19 cellular contexts compared by ENCODE assay signal in genomic region chr14:49637534-49638078, GRCh38. TPM values are rescaled to one million over a fixed set of nuclear protein-coding genes. Genes with fewer than 3 reads are reported as not detected.
DNase-seq lines count a peak whose midpoint lies in the region; ATAC-seq and TF ChIP-seq lines count a peak whose summit lies in the region.
"Had no signal": no experiment of that assay in that cellular context is flagged by ENCODE, and none has a peak within 500 bp of the region (broad histone marks: within the 10 kb centered on the region; RNA-seq: fewer than 3 reads in every experiment).

No MANE protein-coding gene starts in this region.

- peaks cover 0 to 15% of the 10 kb centered on the region in 2 donors for H3K4me1 ChIP-seq in breast epithelium

- CTCF ChIA-PET in MCF 10A (lab: Yijun Ruan, JAX) (interaction anchor here (0.5 to 1.2 kb wide), 5 partner anchors 14 to 680 kb away, joined by 3 to 7 read pairs (median 3); no protein-coding TSS in a partner anchor), T-cell (lab: Charles Lee) (interaction anchor here in 1 of 2 donors (2.1 kb wide), 1 partner anchor 17 kb away, joined by 8 read pairs; the partner anchor contains the start of genes MGAT2 and RPL36AL)

- TF ChIP-seq CTCF in MCF 10A (IDR thresholded peaks at IDR 0.05; ENCODE audit: unreplicated experiment) (no peak), breast epithelium (IDR thresholded peaks at IDR 0.05) (no peak), endothelial cell (IDR thresholded peaks at IDR 0.05; ENCODE audit: unreplicated experiment) (no peak), type B pancreatic cell (conservative IDR thresholded peaks at IDR 0.05) (no peak)

- H3K4me3 Mint-ChIP-seq in MCF 10A (ENCODE audit: unreplicated experiment) (peak overlapping the region; percentile 95), T-cell (peak overlapping the region in 2 of 3 donors; percentile 21 to 97), endothelial cell (ENCODE audit: unreplicated experiment) (no peak overlapping the region), type B pancreatic cell (peak overlapping the region; percentile 24)

- no peak overlapping the region for H3K4me3 ChIP-seq in breast epithelium
- H3K4me3 ChIP-seq: thyroid gland had no signal

- H3K27me3 Mint-ChIP-seq in MCF 10A (ENCODE audit: insufficient read depth, unreplicated experiment) (no peaks in the 10 kb centered on the region), T-cell (no peaks in the 10 kb centered on the region), endothelial cell (ENCODE audit: unreplicated experiment) (peaks cover 17% of the 10 kb centered on the region), type B pancreatic cell (no peaks in the 10 kb centered on the region)

- POLR2A ChIA-PET in MCF 10A (lab: Yijun Ruan, JAX) (interaction anchor here (0.6 to 9.1 kb wide), 6 partner anchors 9 to 132 kb away, joined by 3 to 280 read pairs (median 4); partner anchors contain the start of genes KLHDC2, MGAT2 and RPL36AL), T-cell (lab: Charles Lee) (interaction anchor here (0.5 to 0.7 kb wide), 2 partner anchors 389 to 731 kb away, joined by 5 to 6 read pairs; no protein-coding TSS in a partner anchor)

- H3K27ac Mint-ChIP-seq in MCF 10A (ENCODE audit: low read depth, unreplicated experiment) (no peak overlapping the region), T-cell (peak overlapping the region; percentile 70 to 96), endothelial cell (ENCODE audit: unreplicated experiment) (peak overlapping the region; percentile 64), type B pancreatic cell (no peak overlapping the region)

- H3K36me3 Mint-ChIP-seq in MCF 10A (ENCODE audit: insufficient read depth, unreplicated experiment) (peaks cover 44% of the 10 kb centered on the region), T-cell (peaks cover 18% of the 10 kb centered on the region), endothelial cell (ENCODE audit: low read depth, unreplicated experiment) (peaks cover 20% of the 10 kb centered on the region), type B pancreatic cell (peaks cover 27% of the 10 kb centered on the region)

- H3K27ac ChIP-seq in breast epithelium: no peak overlapping the region
- H3K27ac ChIP-seq: thyroid gland had no signal

- no TSS peak for BruUV-seq in MCF 10A (replicated peaks; lab: Mats Ljungman, UMichigan)

- peaks cover 26% of the 10 kb centered on the region for H3K4me1 Mint-ChIP-seq in MCF 10A (ENCODE audit: insufficient read depth, unreplicated experiment)
- H3K4me1 Mint-ChIP-seq in T-cell: peaks cover 60 to 72% (median 61%) of the 10 kb centered on the region in 3 donors
- peaks cover 12% of the 10 kb centered on the region for H3K4me1 Mint-ChIP-seq in endothelial cell (ENCODE audit: unreplicated experiment)
- peaks cover 29% of the 10 kb centered on the region for H3K4me1 Mint-ChIP-seq in type B pancreatic cell (ENCODE audit: unreplicated experiment)

- H3K36me3 ChIP-seq in breast epithelium: no peaks in the 10 kb centered on the region
- H3K36me3 ChIP-seq: thyroid gland had no signal

- DNase-seq in MCF 10A (ENCODE audit: unreplicated experiment) (no peak), breast epithelium (ENCODE audit: low spot score in 2 of 2) (no peak), T-cell (no peak), endothelial cell (ENCODE audit: low spot score) (no peak), type B pancreatic cell (ENCODE audit: extremely low spot score, unreplicated experiment) (no peak), D341Med (ENCODE audit: low spot score) (no peak), mucosa of gallbladder (ENCODE audit: low spot score) (no peak)
- DNase-seq: activated gamma-delta T cell; COR-L47; effector memory CD4-positive, alpha-beta T cell; glutamatergic neuron; left colon; NCI-H187; NCI-H510A treated with DMSO at 0.1 percent for 48 hours; RPMI8226; SW 1271; thyroid gland had no signal

- ATAC-seq in T-cell (replicated peaks in 1 of 4) (no peak), GM21576 (IDR thresholded peaks at IDR 0.05; ENCODE audit: unreplicated experiment) (no peak)
- ATAC-seq: left colon, right cardiac atrium had no signal

- H3K9me3 Mint-ChIP-seq in MCF 10A (ENCODE audit: unreplicated experiment) (no peaks in the 10 kb centered on the region), T-cell (no peaks in the 10 kb centered on the region), endothelial cell (ENCODE audit: unreplicated experiment) (no peaks in the 10 kb centered on the region), type B pancreatic cell (no peaks in the 10 kb centered on the region)

- H3K9me3 ChIP-seq in breast epithelium: no peaks in the 10 kb centered on the region
- H3K9me3 ChIP-seq: thyroid gland had no signal

- no peak for TF ChIP-seq POLR2A in breast epithelium (IDR thresholded peaks at IDR 0.05)

- no peaks in the 10 kb centered on the region for H3K27me3 ChIP-seq in breast epithelium
- H3K27me3 ChIP-seq: thyroid gland had no signal

- intact Hi-C loops in MCF 10A (cut with micrococcal nuclease) (no loop called here), breast epithelium (cut with DNase I; ENCODE audit: low total_unique reads) (no loop called here)

RNA-seq across cellular contexts. Expression of gene DNAAF2, which starts 2.6 kb away (rescaled TPM):
- 6.8 and 9.9 TPM in 2 replicates for total RNA-seq in MCF 10A (2022)
- total RNA-seq in breast epithelium: 10 to 100 TPM in 2 of 3 donors, 1 to 10 TPM in 1; 7.2 to 15.8 (median 12.1) TPM
- 10 to 100 TPM in 3 of 5 donors, 1 to 10 TPM in 2; 8.2 to 26.7 (median 10.0) TPM for total RNA-seq in T-cell
- total RNA-seq in endothelial cell (ENCODE audit: unreplicated experiment): 8.6 TPM
- 14.8 and 16.5 TPM in 2 replicates for total RNA-seq in type B pancreatic cell (ENCODE audit: low replicate concordance)
- 8.4 TPM for total RNA-seq in mucosa of gallbladder

RNA-seq across cellular contexts. Expression of gene MGAT2, which starts 17.0 kb away (rescaled TPM):
- total RNA-seq in MCF 10A (2022): 43.8 and 44.3 TPM in 2 replicates
- 10 to 100 TPM; 21.6 to 24.9 (median 22.1) TPM for total RNA-seq in breast epithelium
- 10 to 100 TPM; 21.7 to 54.1 (median 41.6) TPM for total RNA-seq in T-cell
- total RNA-seq in endothelial cell (ENCODE audit: unreplicated experiment): 47.0 TPM
- 25.6 and 27.0 TPM in 2 replicates for total RNA-seq in type B pancreatic cell (ENCODE audit: low replicate concordance)
- total RNA-seq in mucosa of gallbladder: 43.0 TPM

RNA-seq across cellular contexts. Expression of gene RPL36AL, which starts 17.2 kb away (rescaled TPM):
- 257 and 299 TPM in 2 replicates for total RNA-seq in MCF 10A (2022)
- 100 to 1,000 TPM; 161 to 303 (median 269) TPM for total RNA-seq in breast epithelium
- 100 to 1,000 TPM; 211 to 322 (median 291) TPM for total RNA-seq in T-cell
- total RNA-seq in endothelial cell (ENCODE audit: unreplicated experiment): 186 TPM
- 134 and 156 TPM in 2 replicates for total RNA-seq in type B pancreatic cell (ENCODE audit: low replicate concordance)
- total RNA-seq in mucosa of gallbladder: 143 TPM

RNA-seq across cellular contexts. Expression of gene LRR1, which starts 38.9 kb away (rescaled TPM):
- total RNA-seq in MCF 10A (2022) (17.0 and 19.8 TPM in 2 replicates), breast epithelium (1 to 10 TPM; 7.9 to 9.8 (median 9.2) TPM), T-cell (10 to 100 TPM in 3 of 5 donors, 1 to 10 TPM in 2; 7.6 to 15.7 (median 11.4) TPM), endothelial cell (ENCODE audit: unreplicated experiment) (12.9 TPM), type B pancreatic cell (ENCODE audit: low replicate concordance) (12.5 and 20.1 TPM in 2 replicates), mucosa of gallbladder (7.0 TPM)

RNA-seq across cellular contexts. Expression of gene POLE2, which starts 50.4 kb away (rescaled TPM):
- total RNA-seq in MCF 10A (2022) (1.9 and 3.8 TPM in 2 replicates), breast epithelium (1 to 10 TPM; 1.6 to 9.8 (median 5.6) TPM), T-cell (1 to 10 TPM in 4 of 5 donors, under 1 TPM in 1; 0.99 to 4.0 (median 1.8) TPM), endothelial cell (ENCODE audit: unreplicated experiment) (6.7 TPM), type B pancreatic cell (ENCODE audit: low replicate concordance) (6.1 and 16.6 TPM in 2 replicates), mucosa of gallbladder (1.5 TPM)

Comparison
In these comparisons a context has a peak if more than half of its experiments do, and no peak if none do; other contexts are left out.
1. H3K27ac Mint-ChIP-seq: peak in T-cell (2 of 2) and endothelial cell (single experiment); none in MCF 10A (single experiment) and type B pancreatic cell (single experiment).